In the genomic region with DNA sequence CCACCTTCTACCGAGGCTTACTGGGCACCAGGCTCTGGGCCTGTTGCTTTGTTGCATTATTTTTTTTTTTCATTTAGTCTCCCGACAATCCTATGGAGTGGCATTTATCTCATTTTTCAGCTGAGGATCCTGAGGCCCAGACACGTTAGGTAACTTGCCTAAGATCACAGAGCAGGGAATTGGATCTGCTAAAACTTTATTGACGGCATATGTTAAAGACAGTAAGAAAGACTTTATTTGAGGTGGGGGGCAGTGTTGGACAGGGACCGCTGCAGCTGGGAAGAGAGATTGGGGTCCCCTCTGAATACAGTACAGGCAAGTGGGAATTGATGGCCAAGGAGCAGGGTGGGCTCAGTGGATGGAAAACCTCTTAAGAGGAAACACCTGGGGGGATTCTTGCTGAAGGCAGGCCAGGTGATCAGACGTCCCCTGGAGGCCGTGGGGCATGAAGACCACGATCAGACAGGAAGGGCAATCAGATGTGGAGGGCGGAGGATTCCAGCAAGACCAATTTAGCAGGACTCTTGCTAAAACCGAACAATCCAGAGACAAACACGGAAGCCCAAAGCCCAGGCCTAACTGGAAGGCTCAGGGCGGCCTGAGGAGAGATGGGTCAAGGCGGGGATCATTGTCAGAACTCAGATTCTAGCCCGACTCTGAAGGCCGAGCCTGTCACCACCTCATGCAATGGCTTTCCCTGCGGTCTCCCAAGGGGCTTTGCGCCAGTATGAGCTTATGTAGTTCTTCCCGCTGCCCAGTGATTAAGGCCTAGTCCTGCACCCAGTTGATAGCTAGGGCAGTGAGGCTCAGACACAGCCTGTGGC, we compare ENCODE assay signal across 13 cellular contexts. TPM values are rescaled to one million over a fixed set of nuclear protein-coding genes. Genes with fewer than 3 reads are reported as not detected.
DNase-seq lines count a peak whose midpoint lies in the region; ATAC-seq, FAIRE-seq and TF ChIP-seq lines count a peak whose summit lies in the region.
"Had no signal": no experiment of that assay in that cellular context is flagged by ENCODE, and none has a peak within 500 bp of the region (broad histone marks: within the 10 kb centered on the region; RNA-seq: fewer than 3 reads in every experiment).

No MANE protein-coding gene starts in this region.

- DNase-seq in CD14-positive monocyte (ENCODE audit: low spot score) (no peak), immature natural killer cell (no peak), HTR-8/SVneo (ENCODE audit: insufficient read length, low spot score) (no peak), Ammon's horn (ENCODE audit: low spot score) (no peak), NCI-H2107 treated with DMSO at 0.1 percent for 48 hours (lab: John Stamatoyannopoulos, UW; ENCODE audit: unreplicated experiment) (no peak), H4 (ENCODE audit: low spot score) (no peak)
- DNase-seq: NCI-H1105 had no signal

- H3K36me3 ChIP-seq in Loucy (ENCODE audit: insufficient read depth, low read length) = no peaks in the 10 kb centered on the region
- H3K36me3 ChIP-seq: right atrium auricular region had no signal

- TF ChIP-seq CTCF in CD14-positive monocyte (IDR thresholded peaks at IDR 0.05) = no peak
- no peak for TF ChIP-seq CTCF in Loucy (conservative IDR thresholded peaks at IDR 0.05; ENCODE audit: low read length)

- H3K9me2 ChIP-seq in Loucy (replicated peaks; ENCODE audit: low read depth, low read length) = no peaks in the 10 kb centered on the region

- no peak for FAIRE-seq in HTR-8/SVneo (lab: Jason Lieb, UNC)
- FAIRE-seq: colon, keratinocyte had no signal

- H3K4me3 ChIP-seq in Loucy (ENCODE audit: low read length, poor library complexity, severe bottlenecking) = no peak overlapping the region
- H3K4me3 ChIP-seq: right atrium auricular region had no signal

- H3K27me3 Mint-ChIP-seq in CD14-positive monocyte (ENCODE audit: low read depth in 3 of 3) (peaks cover 2 to 5% (median 2%) of the 10 kb centered on the region in 3 donors), immature natural killer cell (ENCODE audit: low read depth in 3 of 3) (peaks cover 4 to 5% (median 5%) of the 10 kb centered on the region in 3 donors)

- H4K20me1 ChIP-seq in Loucy (ENCODE audit: insufficient read depth, low read length, poor library complexity, severe bottlenecking) = no peaks in the 10 kb centered on the region

- H3K4me3 Mint-ChIP-seq in CD14-positive monocyte (peak overlapping the region in 1 of 2 donors; percentile 89), immature natural killer cell (peak overlapping the region in 1 of 5 donors; percentile 73)

- no peaks in the 10 kb centered on the region for H3F3A ChIP-seq in Loucy (ENCODE audit: low read depth)

- H2AFZ ChIP-seq in Loucy (ENCODE audit: low read length) = peak overlapping the region; percentile 91

- no peaks in the 10 kb centered on the region for H3K9me3 ChIP-seq in Loucy (ENCODE audit: insufficient read depth, low read depth, low read length)
- H3K9me3 ChIP-seq: right atrium auricular region had no signal

- H3K9me3 Mint-ChIP-seq in CD14-positive monocyte (peaks cover 0 to 5% (median 0%) of the 10 kb centered on the region in 7 donors), immature natural killer cell (no peaks in the 10 kb centered on the region)

- H3K9ac ChIP-seq in Loucy (ENCODE audit: low read depth, low read length, poor library complexity, severe bottlenecking) = no peak overlapping the region

- peaks cover 0 to under 1% of the 10 kb centered on the region in 2 donors for H3K36me3 Mint-ChIP-seq in CD14-positive monocyte
- H3K36me3 Mint-ChIP-seq in immature natural killer cell = no peaks in the 10 kb centered on the region
- H3K36me3 Mint-ChIP-seq: activated naive CD8-positive, alpha-beta T cell had no signal

- peak overlapping the region; percentile 64 for H3K4me2 ChIP-seq in Loucy (ENCODE audit: low read depth, low read length, poor library complexity, severe bottlenecking)

- ATAC-seq in GM21360 (IDR thresholded peaks at IDR 0.05; ENCODE audit: unreplicated experiment) = peak; percentile 16

- H3K79me2 ChIP-seq in Loucy (ENCODE audit: insufficient read depth, low read length) = no peaks in the 10 kb centered on the region

- intact Hi-C loops in CD14-positive monocyte (cut with micrococcal nuclease) = loop anchor here in 1 of 2 donors (10.0 kb wide), 1 partner anchor 199 kb away; no protein-coding TSS in a partner anchor

- H3K27ac Mint-ChIP-seq in CD14-positive monocyte = peak overlapping the region in 6 of 7 donors; percentile 40 to 97 (median 92)
- H3K27ac Mint-ChIP-seq in immature natural killer cell = peak overlapping the region in 4 of 6 donors; percentile 12 to 94 (median 53)
- H3K27ac Mint-ChIP-seq: activated naive CD8-positive, alpha-beta T cell had no signal

- no peaks in the 10 kb centered on the region for H3K27me3 ChIP-seq in Loucy (ENCODE audit: insufficient read depth, low read length, poor library complexity, severe bottlenecking)
- H3K27me3 ChIP-seq: right atrium auricular region had no signal

- H3K4me1 Mint-ChIP-seq in CD14-positive monocyte (peaks cover 55% of the 10 kb centered on the region), immature natural killer cell (peaks cover 12 to 14% of the 10 kb centered on the region in 2 donors)

- H3K4me1 ChIP-seq in Loucy (ENCODE audit: insufficient read depth, low read length, poor library complexity, severe bottlenecking) = no peaks in the 10 kb centered on the region

RNA-seq across cellular contexts. Expression of gene RGMA, which starts 53.7 kb away (rescaled TPM):
- polyA plus RNA-seq in CD14-positive monocyte (under 1 TPM; 0.07 to 0.08 TPM), immature natural killer cell (not detected)
- total RNA-seq in H4 (2014; rRNA removed; shearing (Covaris generic)) = 0.29 and 0.72 TPM in 2 replicates
